Comparison of ENCODE assay signal across 14 cellular contexts in the genomic region with DNA sequence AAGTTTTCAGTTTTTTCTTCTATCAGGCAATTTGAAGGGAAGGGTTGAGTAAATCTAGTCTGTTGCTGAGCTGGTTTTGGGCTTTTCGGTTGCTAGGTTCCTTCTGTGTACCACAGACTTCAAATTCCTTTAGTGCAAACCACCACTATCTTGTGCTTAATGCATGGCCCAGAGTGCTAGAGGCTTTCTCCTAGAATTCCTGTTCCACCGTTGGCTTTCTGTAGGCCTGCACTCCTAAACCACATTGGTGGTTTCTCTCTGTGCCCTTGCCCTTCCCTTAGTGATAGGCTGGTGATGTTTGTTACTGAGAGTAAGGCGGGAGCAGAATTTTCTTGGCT. TPM values are rescaled to one million over a fixed set of nuclear protein-coding genes. Genes with fewer than 3 reads are reported as not detected.
A peak's percentile ranks its signal among the peaks of the same experiment; 100 is the strongest.
DNase-seq lines count a peak whose midpoint lies in the region; ATAC-seq and TF ChIP-seq lines count a peak whose summit lies in the region.
"Had no signal": no experiment of that assay in that cellular context is flagged by ENCODE, and none has a peak within 500 bp of the region (broad histone marks: within the 10 kb centered on the region; RNA-seq: fewer than 3 reads in every experiment).

No MANE protein-coding gene starts in this region.

- H3K27ac ChIP-seq in brain microvascular endothelial cell (peak overlapping the region; percentile 8), mesendoderm (ENCODE audit: low read depth, low read length) (no peak overlapping the region)
- H3K27ac ChIP-seq: esophagus squamous epithelium, psoas muscle had no signal

- no CpG with 5 or more reads among the region's 3 CpGs for WGBS in mesendoderm (ENCODE audit: extremely low coverage, insufficient coverage, low lambda C conversion rate)

- no peak overlapping the region for H3K56ac ChIP-seq in mesendoderm (ENCODE audit: low read length)

- H3K79me1 ChIP-seq in mesendoderm (ENCODE audit: low read length): no peaks in the 10 kb centered on the region

- H3K4me1 ChIP-seq in Caco-2: peaks cover 5% of the 10 kb centered on the region; the same call in 1 of the 2 replicates
- no peaks in the 10 kb centered on the region for H3K4me1 ChIP-seq in mesendoderm (ENCODE audit: control insufficient read depth, low read depth, low read length)
- H3K4me1 ChIP-seq: psoas muscle had no signal

- H3K23ac ChIP-seq in mesendoderm (ENCODE audit: low read length): no peak overlapping the region

- no peak overlapping the region for H2BK5ac ChIP-seq in mesendoderm (ENCODE audit: low read length)

- intact Hi-C loops in Caco-2 (cut with micrococcal nuclease; ENCODE audit: unreplicated experiment): no loop called here

- H3K36me3 ChIP-seq in Caco-2 (ENCODE audit: control insufficient read depth, insufficient read depth, low read length): no peaks in the 10 kb centered on the region
- no peaks in the 10 kb centered on the region for H3K36me3 ChIP-seq in brain microvascular endothelial cell (replicated peaks)
- H3K36me3 ChIP-seq in mesendoderm (ENCODE audit: control insufficient read depth, insufficient read depth, low read length): no peaks in the 10 kb centered on the region
- H3K36me3 ChIP-seq: esophagus squamous epithelium had no signal

- no peak overlapping the region for H3K9ac ChIP-seq in mesendoderm (ENCODE audit: low read length)

- H3K4me3 ChIP-seq in Caco-2 (ENCODE audit: low read depth, low read length) (no peak overlapping the region), brain microvascular endothelial cell (ENCODE audit: low read depth, low read length) (no peak overlapping the region), mesendoderm (ENCODE audit: low read length) (no peak overlapping the region)
- H3K4me3 ChIP-seq: esophagus squamous epithelium, psoas muscle had no signal

- POLR2A ChIA-PET in Caco-2 (lab: Charles Lee): no interaction called here

- H3K27me3 Mint-ChIP-seq in Caco-2 (ENCODE audit: insufficient read depth, unreplicated experiment): no peaks in the 10 kb centered on the region
- H3K27me3 Mint-ChIP-seq: activated naive CD8-positive, alpha-beta T cell; type B pancreatic cell had no signal

- H3K9me3 ChIP-seq in Caco-2: no peaks in the 10 kb centered on the region
- H3K9me3 ChIP-seq: esophagus squamous epithelium, psoas muscle had no signal

- ATAC-seq in GM21576 (IDR thresholded peaks at IDR 0.05; ENCODE audit: unreplicated experiment): no peak
- ATAC-seq: psoas muscle had no signal

- in situ Hi-C loops in brain microvascular endothelial cell (cut with HindIII; ENCODE audit: low pct_ligation_motif_present, low sequenced_read_pairs): no loop called here

- H3K18ac ChIP-seq in mesendoderm (ENCODE audit: low read length): no peak overlapping the region

- no peak overlapping the region for H3K4ac ChIP-seq in mesendoderm (ENCODE audit: low read depth, low read length)

- no peak overlapping the region for H2AK5ac ChIP-seq in mesendoderm (ENCODE audit: low read length)

- no peaks in the 10 kb centered on the region for H3K9me3 Mint-ChIP-seq in Caco-2 (ENCODE audit: unreplicated experiment)
- H3K9me3 Mint-ChIP-seq: type B pancreatic cell had no signal

- H3K27me3 ChIP-seq in Caco-2 (replicated peaks; ENCODE audit: control insufficient read depth, insufficient read depth, low read length): no peaks in the 10 kb centered on the region
- H3K27me3 ChIP-seq in brain microvascular endothelial cell (replicated peaks): no peaks in the 10 kb centered on the region
- H3K27me3 ChIP-seq in mesendoderm (ENCODE audit: insufficient read depth, low read length, poor library complexity): no peaks in the 10 kb centered on the region
- H3K27me3 ChIP-seq: esophagus squamous epithelium had no signal

- CTCF ChIA-PET in Caco-2 (lab: Charles Lee): no interaction called here

- H3K4me3 Mint-ChIP-seq in Caco-2 (ENCODE audit: unreplicated experiment): no peak overlapping the region
- H3K4me3 Mint-ChIP-seq: activated naive CD8-positive, alpha-beta T cell; type B pancreatic cell had no signal

- no peaks in the 10 kb centered on the region for H3K36me3 Mint-ChIP-seq in Caco-2 (ENCODE audit: insufficient read depth, unreplicated experiment)
- H3K36me3 Mint-ChIP-seq: activated naive CD8-positive, alpha-beta T cell; type B pancreatic cell had no signal

- H4K8ac ChIP-seq in mesendoderm (ENCODE audit: low read depth, low read length): no peak overlapping the region

- DNase-seq in Caco-2 (peak in 1 of 2 experiments; percentile 19), LHCN-M2 (ENCODE audit: low read depth) (peak; percentile 15), brain microvascular endothelial cell (peak; percentile 40), mesendoderm (peak; percentile 25), NCI-H526 (lab: John Stamatoyannopoulos, UW) (no peak), NCI-H69 (lab: John Stamatoyannopoulos, UW) (no peak)
- DNase-seq in activated naive CD4-positive, alpha-beta T cell treated with Interleukin-2 at 50 U/mL for 16 hours: no peak
- DNase-seq: DMS79 treated with DMSO at 0.1 percent for 48 hours, esophagus squamous epithelium, NCI-H1930, psoas muscle had no signal

- no peaks in the 10 kb centered on the region for H3K79me2 ChIP-seq in mesendoderm (ENCODE audit: control insufficient read depth, insufficient read depth, low read length)

- peaks cover 15% of the 10 kb centered on the region for H3K4me1 Mint-ChIP-seq in Caco-2 (ENCODE audit: low read depth, unreplicated experiment)

- TF ChIP-seq CTCF in Caco-2 (IDR thresholded peaks at IDR 0.05; ENCODE audit: insufficient read depth in 1 of 2, low read depth in 1 of 2, low read length in 1 of 2, severe bottlenecking in 1 of 2, unreplicated experiment in 1 of 2): no peak
- no peak for TF ChIP-seq CTCF in brain microvascular endothelial cell (IDR thresholded peaks at IDR 0.05; ENCODE audit: low read depth, low read length, missing control alignments)

- peak overlapping the region; percentile 0 for H3K27ac Mint-ChIP-seq in Caco-2 (ENCODE audit: unreplicated experiment)
- H3K27ac Mint-ChIP-seq: activated naive CD8-positive, alpha-beta T cell; type B pancreatic cell had no signal

- no peak overlapping the region for H3K4me2 ChIP-seq in mesendoderm (ENCODE audit: low read length)

- no peak overlapping the region for H2BK15ac ChIP-seq in mesendoderm (replicated peaks; ENCODE audit: low read depth)

- no peak overlapping the region for H4K5ac ChIP-seq in mesendoderm (ENCODE audit: low read length)

- BruUV-seq in Caco-2 (replicated peaks; lab: Mats Ljungman, UMichigan): no TSS peak

- no peak overlapping the region for H2BK120ac ChIP-seq in mesendoderm (ENCODE audit: low read depth, low read length)

RNA-seq across cellular contexts. Expression of a gene that starts 47.1 kb away (rescaled TPM):
- 250 and 308 TPM in 2 replicates for total RNA-seq in Caco-2 (2022)
- 27.6 and 32.5 TPM in 2 replicates for total RNA-seq in LHCN-M2 (2014; rRNA removed)
- polyA plus RNA-seq in LHCN-M2 (2012): 20.7 TPM
- polyA plus RNA-seq in mesendoderm (2013, experiment 1 of 2): 274 TPM
- 280 TPM for polyA plus RNA-seq in mesendoderm (2013, experiment 2 of 2)

Comparison
In these comparisons a context has a peak if more than half of its experiments do, and no peak if none do; other contexts are left out.
1. DNase-seq: peak in LHCN-M2 (single experiment), brain microvascular endothelial cell (single experiment) and mesendoderm (single experiment); none in activated naive CD4-positive, alpha-beta T cell treated with Interleukin-2 at 50 U/mL for 16 hours (single experiment), NCI-H526 (0 of 2) and NCI-H69 (single experiment).